Comparison of ENCODE assay signal across 14 cellular contexts in the genomic region with DNA sequence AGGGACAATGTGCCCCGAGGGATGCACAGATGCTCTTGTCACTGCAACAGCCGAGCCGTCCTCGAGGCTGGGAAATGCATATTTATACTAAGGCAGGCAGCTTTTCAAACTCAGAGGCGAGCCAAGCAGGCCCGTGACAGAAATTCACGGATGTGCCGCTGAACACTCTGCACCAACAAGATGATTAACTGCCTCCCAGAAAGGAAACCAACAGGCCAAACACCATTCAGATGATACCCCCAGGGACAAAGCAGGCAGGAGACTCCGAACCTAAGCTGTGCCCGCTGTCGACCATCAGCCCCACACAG. TPM values are rescaled to one million over a fixed set of nuclear protein-coding genes. Genes with fewer than 3 reads are reported as not detected.
A peak's percentile ranks its signal among the peaks of the same experiment; 100 is the strongest.
DNase-seq lines count a peak whose midpoint lies in the region; ATAC-seq and TF ChIP-seq lines count a peak whose summit lies in the region.
"Had no signal": no experiment of that assay in that cellular context is flagged by ENCODE, and none has a peak within 500 bp of the region (broad histone marks: within the 10 kb centered on the region; RNA-seq: fewer than 3 reads in every experiment).

No MANE protein-coding gene starts in this region.

- TF ChIP-seq POLR2A in gastroesophageal sphincter (IDR thresholded peaks at IDR 0.05) (no peak), transverse colon (IDR thresholded peaks at IDR 0.05) (no peak)

- H3K27me3 ChIP-seq in gastroesophageal sphincter: no peaks in the 10 kb centered on the region
- no peaks in the 10 kb centered on the region for H3K27me3 ChIP-seq in transverse colon

- TF ChIP-seq CTCF in gastroesophageal sphincter (IDR thresholded peaks at IDR 0.05) (no peak), transverse colon (IDR thresholded peaks at IDR 0.05) (no peak)

- TF ChIP-seq EP300 in gastroesophageal sphincter (IDR thresholded peaks at IDR 0.05): no peak
- no peak for TF ChIP-seq EP300 in transverse colon (IDR thresholded peaks at IDR 0.05; ENCODE audit: low read depth)

- DNase-seq in ELF-1 (ENCODE audit: low read depth, low spot score): peak; percentile 28
- DNase-seq in NCI-H345 (lab: John Stamatoyannopoulos, UW): peak; percentile 31
- DNase-seq in transverse colon: no peak
- DNase-seq in NCI-H2196 treated with DMSO at 0.1 percent for 48 hours (lab: John Stamatoyannopoulos, UW; ENCODE audit: unreplicated experiment): no peak
- DNase-seq in AG08396 (ENCODE audit: low spot score): no peak
- DNase-seq in NCI-H2171 (lab: John Stamatoyannopoulos, UW): no peak
- DNase-seq: CD8-positive, alpha-beta T cell; DMS79 treated with DMSO at 0.1 percent for 48 hours; GDM1; GOT3; NCI-H187; NCI-H524 treated with DMSO at 0.1 percent for 48 hours had no signal

- no peak for ATAC-seq in gastroesophageal sphincter
- ATAC-seq: CD8-positive, alpha-beta T cell had no signal

- WGBS in gastroesophageal sphincter (ENCODE audit: low coverage in 1 of 2), 2 donors: 0 to 20% methylated on average over 1 to 4 of the region's 11 CpGs
- WGBS in transverse colon (ENCODE audit: low coverage in 1 of 2), 2 donors: 60 to 76% methylated on average over 1 to 11 of the region's 11 CpGs

- no peak overlapping the region for H3K4me3 ChIP-seq in gastroesophageal sphincter
- H3K4me3 ChIP-seq in transverse colon: no peak overlapping the region

- H3K36me3 ChIP-seq in gastroesophageal sphincter: no peaks in the 10 kb centered on the region
- no peaks in the 10 kb centered on the region for H3K36me3 ChIP-seq in transverse colon

- peaks cover 0 to 7% (median 0%) of the 10 kb centered on the region in 3 donors for H3K9me3 ChIP-seq in gastroesophageal sphincter
- no peaks in the 10 kb centered on the region for H3K9me3 ChIP-seq in transverse colon

- H3K4me1 ChIP-seq in gastroesophageal sphincter (peaks cover 11 to 52% (median 28%) of the 10 kb centered on the region in 3 donors), transverse colon (peaks cover 0 to 10% (median 2%) of the 10 kb centered on the region in 4 donors)

- in situ Hi-C loops in transverse colon (cut with MboI; ENCODE audit: low pct_ligation_motif_present in 1 of 4, low pct_unique_long_range_greater_than_20kb in 1 of 4, low sequenced_read_pairs in 3 of 4): no loop called here

- H3K27ac ChIP-seq in gastroesophageal sphincter: peak overlapping the region in 3 of 4 donors; percentile 74 to 78 (median 75)
- H3K27ac ChIP-seq in transverse colon: peak overlapping the region in 3 of 4 donors; percentile 53 to 78 (median 64)
- H3K27ac ChIP-seq: KMS-11 had no signal

- intact Hi-C loops in transverse colon (cut with DNase I; ENCODE audit: low total_unique reads): no loop called here

RNA-seq across cellular contexts. Expression of gene ADAMTS17, which starts 31.8 kb away (rescaled TPM):
- total RNA-seq in gastroesophageal sphincter (10 to 100 TPM in 2 of 4 donors, 1 to 10 TPM in 2; 4.9 to 14.0 (median 11.3) TPM), transverse colon (10 to 100 TPM in 1 of 4 donors, 1 to 10 TPM in 3; 6.0 to 17.6 (median 8.2) TPM)

Comparison
In these comparisons a context has a peak if more than half of its experiments do, and no peak if none do; other contexts are left out.
1. DNase-seq: peak in ELF-1 (single experiment) and NCI-H345 (single experiment); none in transverse colon (single experiment), NCI-H2196 treated with DMSO at 0.1 percent for 48 hours (single experiment), AG08396 (single experiment) and NCI-H2171 (single experiment).